8 cellular contexts compared by ENCODE assay signal in genomic region chr12:6375269-6376078, GRCh38. TPM values are rescaled to one million over a fixed set of nuclear protein-coding genes. Genes with fewer than 3 reads are reported as not detected.
DNase-seq lines count a peak whose midpoint lies in the region; ATAC-seq, FAIRE-seq and TF ChIP-seq lines count a peak whose summit lies in the region.

Gene SCNN1A (minus strand): TSS chr12:6375563. CDS start chr12:6374783, 780 bp downstream.

- H3K9me3 Mint-ChIP-seq in T-helper 2 cell treated with Interferon-gamma antibody and Interleukin-4, amounts not matched to agents 5 μg/mL and 100 μg/mL, for 36 hours: no peaks in the 10 kb centered on the region
- H3K9me3 Mint-ChIP-seq in WTC11: no peaks in the 10 kb centered on the region

- TF ChIP-seq EP300 in suprapubic skin (IDR thresholded peaks at IDR 0.05): no peak

- intact Hi-C loops in kidney (cut with DNase I): no loop called here

- H3K4me3 Mint-ChIP-seq in T-helper 2 cell treated with Interferon-gamma antibody and Interleukin-4, amounts not matched to agents 5 μg/mL and 100 μg/mL, for 36 hours: peak within 1 kb of the TSS; percentile 44
- peak within 1 kb of the TSS; percentile 91 for H3K4me3 Mint-ChIP-seq in WTC11

- peak within 1 kb of the TSS; percentile 80 to 81 for H3K4me3 ChIP-seq in kidney (ENCODE audit: low read length in 2 of 2)
- peak within 1 kb of the TSS; percentile 25 for H3K4me3 ChIP-seq in suprapubic skin

- ATAC-seq in WTC11 (peak; percentile 31), HG03565 (IDR thresholded peaks at IDR 0.05; ENCODE audit: unreplicated experiment) (no peak), GM18519 (IDR thresholded peaks at IDR 0.05; ENCODE audit: low FRiP score, unreplicated experiment) (no peak)

- no peaks in the 10 kb centered on the region for H3K36me3 Mint-ChIP-seq in T-helper 2 cell treated with Interferon-gamma antibody and Interleukin-4, amounts not matched to agents 5 μg/mL and 100 μg/mL, for 36 hours (ENCODE audit: low read depth)
- no peaks in the 10 kb centered on the region for H3K36me3 Mint-ChIP-seq in WTC11

- DNase-seq in T-helper 2 cell treated with Interferon-gamma antibody and Interleukin-4, amounts not matched to agents 5 μg/mL and 100 μg/mL, for 36 hours (ENCODE audit: low spot score): no peak
- DNase-seq in T-helper 2 cell (no peak), WTC11 (ENCODE audit: low spot score) (peak; percentile 95), kidney (peak; percentile 95), suprapubic skin (ENCODE audit: low spot score in 2 of 2) (peak in 1 of 2 donors; percentile 77), globus pallidus (ENCODE audit: low spot score) (no peak)

- peaks cover 3% of the 10 kb centered on the region for H3K27me3 Mint-ChIP-seq in T-helper 2 cell treated with Interferon-gamma antibody and Interleukin-4, amounts not matched to agents 5 μg/mL and 100 μg/mL, for 36 hours (ENCODE audit: low read depth)
- H3K27me3 Mint-ChIP-seq in WTC11 (ENCODE audit: low read depth): no peaks in the 10 kb centered on the region; the same call in 1 of the 2 replicates

- no peak for TF ChIP-seq POLR2A in suprapubic skin (IDR thresholded peaks at IDR 0.05)

- H3K9me3 ChIP-seq in kidney (ENCODE audit: control insufficient read depth in 1 of 2, low read length in 2 of 2) (no peaks in the 10 kb centered on the region), suprapubic skin (no peaks in the 10 kb centered on the region)

- CTCF ChIA-PET in WTC11 (lab: Charles Lee): interaction anchor here (0.6 to 8.0 kb wide), 10 partner anchors 12 to 162 kb away, joined by 3 to 68 read pairs (median 4); partner anchors contain the start of gene VAMP1

- H3K4me1 Mint-ChIP-seq in T-helper 2 cell treated with Interferon-gamma antibody and Interleukin-4, amounts not matched to agents 5 μg/mL and 100 μg/mL, for 36 hours (ENCODE audit: low read depth): peaks cover 21% of the 10 kb centered on the region
- peaks cover 78% of the 10 kb centered on the region for H3K4me1 Mint-ChIP-seq in WTC11

- POLR2A ChIA-PET in WTC11 (lab: Charles Lee): interaction anchor here (0.6 to 5.1 kb wide), 18 partner anchors 9 to 1965 kb away, joined by 3 to 48 read pairs (median 6); partner anchors contain the start of genes GAPDH, LTBR, TAPBPL and TNFRSF1A

- H3K36me3 ChIP-seq in kidney (ENCODE audit: control insufficient read depth in 1 of 2, insufficient read depth in 2 of 2, low read length in 2 of 2): no peaks in the 10 kb centered on the region
- no peaks in the 10 kb centered on the region for H3K36me3 ChIP-seq in suprapubic skin

- 53% methylated on average over 15 of the region's 15 CpGs for WGBS in suprapubic skin

- peak within 1 kb of the TSS; percentile 79 for H3K27ac Mint-ChIP-seq in T-helper 2 cell treated with Interferon-gamma antibody and Interleukin-4, amounts not matched to agents 5 μg/mL and 100 μg/mL, for 36 hours
- peak within 1 kb of the TSS; percentile 99 for H3K27ac Mint-ChIP-seq in WTC11

- peak within 1 kb of the TSS; percentile 27 to 93 for H3K9ac ChIP-seq in kidney (ENCODE audit: low read length in 2 of 2)

- FAIRE-seq in kidney (lab: Jason Lieb, UNC): no peak

- H3K27ac ChIP-seq in kidney (ENCODE audit: low read depth in 2 of 2, low read length in 2 of 2): peak within 1 kb of the TSS; percentile 96 to 97
- H3K27ac ChIP-seq in suprapubic skin: peak within 1 kb of the TSS; percentile 82

- no peak for TF ChIP-seq CTCF in WTC11 (IDR thresholded peaks at IDR 0.05)
- TF ChIP-seq CTCF in kidney (IDR thresholded peaks at IDR 0.05; ENCODE audit: borderline replicate concordance, extremely low read depth, insufficient read depth): no peak
- TF ChIP-seq CTCF in suprapubic skin (IDR thresholded peaks at IDR 0.05): no peak

- no peaks in the 10 kb centered on the region for H3K27me3 ChIP-seq in suprapubic skin

- peaks cover 34 to 35% of the 10 kb centered on the region in 2 donors for H3K4me1 ChIP-seq in kidney (ENCODE audit: control insufficient read depth in 1 of 2, insufficient read depth in 1 of 2, low read depth in 1 of 2, low read length in 2 of 2)
- H3K4me1 ChIP-seq in suprapubic skin: peaks cover 88% of the 10 kb centered on the region

TF ChIP-seq in WTC11, 78 proteins besides CTCF, POLR2A, EP300 and RAD21 (continues in another document):
- TF ChIP-seq, protein P1, sequence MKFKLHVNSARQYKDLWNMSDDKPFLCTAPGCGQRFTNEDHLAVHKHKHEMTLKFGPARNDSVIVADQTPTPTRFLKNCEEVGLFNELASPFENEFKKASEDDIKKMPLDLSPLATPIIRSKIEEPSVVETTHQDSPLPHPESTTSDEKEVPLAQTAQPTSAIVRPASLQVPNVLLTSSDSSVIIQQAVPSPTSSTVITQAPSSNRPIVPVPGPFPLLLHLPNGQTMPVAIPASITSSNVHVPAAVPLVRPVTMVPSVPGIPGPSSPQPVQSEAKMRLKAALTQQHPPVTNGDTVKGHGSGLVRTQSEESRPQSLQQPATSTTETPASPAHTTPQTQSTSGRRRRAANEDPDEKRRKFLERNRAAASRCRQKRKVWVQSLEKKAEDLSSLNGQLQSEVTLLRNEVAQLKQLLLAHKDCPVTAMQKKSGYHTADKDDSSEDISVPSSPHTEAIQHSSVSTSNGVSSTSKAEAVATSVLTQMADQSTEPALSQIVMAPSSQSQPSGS (CRISPR knock-in tag; IDR thresholded peaks at IDR 0.05; ENCODE audit: borderline replicate concordance, low read depth): no peak
- TF ChIP-seq HMGA2 (CRISPR knock-in tag; IDR thresholded peaks at IDR 0.05) (no peak), FOXP1 (CRISPR knock-in tag; IDR thresholded peaks at IDR 0.05; ENCODE audit: borderline replicate concordance) (peak; percentile 85), CDX4 (CRISPR knock-in tag; IDR thresholded peaks at IDR 0.05; ENCODE audit: borderline replicate concordance) (no peak), KAT7 (CRISPR knock-in tag; IDR thresholded peaks at IDR 0.05; ENCODE audit: borderline replicate concordance) (no peak; the same call in 1 of the 2 replicates), E2F4 (CRISPR knock-in tag; IDR thresholded peaks at IDR 0.05; ENCODE audit: borderline replicate concordance, low read depth) (no peak; the same call in 1 of the 2 replicates), ZNF671 (CRISPR knock-in tag; IDR thresholded peaks at IDR 0.05) (no peak), ATF3 (CRISPR knock-in tag; conservative IDR thresholded peaks at IDR 0.05) (no peak), E2F5 (CRISPR knock-in tag; IDR thresholded peaks at IDR 0.05) (no peak), FOXK1 (CRISPR knock-in tag; IDR thresholded peaks at IDR 0.05) (peak; percentile 80)

RNA-seq across cellular contexts. Expression of gene SCNN1A, which starts in this region (rescaled TPM):
- 97.6 to 108 TPM (median 100 TPM) in 3 replicates for total RNA-seq in WTC11 (2021)
- 452 TPM for total RNA-seq in kidney
- 225 TPM for polyA plus RNA-seq in kidney (ENCODE audit: insufficient read depth, low read depth, low replicate concordance)
- total RNA-seq in suprapubic skin: 100 to 1,000 TPM in 1 of 4 donors, 10 to 100 TPM in 3; 74.2 to 143 (median 93.7) TPM

Comparison
In these comparisons a context has a peak if more than half of its experiments do, and no peak if none do; other contexts are left out.
1. DNase-seq: peak in WTC11 (single experiment) and kidney (single experiment); none in T-helper 2 cell treated with Interferon-gamma antibody and Interleukin-4, amounts not matched to agents 5 μg/mL and 100 μg/mL, for 36 hours (single experiment), T-helper 2 cell (0 of 5) and globus pallidus (single experiment).